In the genomic region with DNA sequence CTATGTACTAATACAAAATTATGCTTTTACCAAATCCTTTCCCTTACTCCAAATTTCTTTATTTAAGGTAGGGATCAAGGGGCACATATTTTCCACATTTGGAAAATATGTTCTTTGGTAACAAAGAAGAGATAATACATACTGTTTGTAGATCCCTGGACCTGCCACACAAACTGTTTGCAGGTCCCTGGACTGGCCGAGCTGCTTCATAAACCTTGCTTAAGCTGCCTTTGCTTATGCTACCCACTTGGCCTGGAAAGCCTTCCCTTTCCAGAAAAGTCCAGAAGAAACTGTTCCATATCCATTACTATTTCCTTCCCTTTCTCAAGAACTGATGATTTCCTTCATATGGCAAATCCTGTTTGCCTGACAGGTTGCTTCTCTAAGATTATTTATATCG, we compare ENCODE assay signal across 29 cellular contexts.
"Had no signal": no experiment of that assay in that cellular context is flagged by ENCODE, and none has a peak within 500 bp of the region (broad histone marks: within the 10 kb centered on the region; RNA-seq: fewer than 3 reads in every experiment).

No MANE protein-coding gene starts in this region.

- FAIRE-seq: keratinocyte, urothelium cell line had no signal

- H2AFZ ChIP-seq: neural progenitor cell, parathyroid adenoma had no signal

- H3K4me1 ChIP-seq: neural progenitor cell, parathyroid adenoma, right atrium auricular region, testis, tibial artery had no signal

- H3K27me3 ChIP-seq: heart left ventricle, neural progenitor cell, right atrium auricular region, testis, tibial artery, upper lobe of right lung had no signal

- H3K4me3 ChIP-seq: heart left ventricle, lower lobe of right lung, neural progenitor cell, right atrium auricular region, skin epidermis, testis, tibial artery, upper lobe of right lung had no signal

- H3K79me2 ChIP-seq: parathyroid adenoma had no signal

- H3K4me2 ChIP-seq: neural progenitor cell had no signal

- DNase-seq: glutamatergic neuron; heart left ventricle; kidney glomerular epithelial cell; left cardiac atrium; lower lobe of right lung; mammary epithelial cell; mesenchymal stem cell; naive B cell; natural killer cell; nephron progenitor cell; occipital lobe; stimulated activated CD4-positive, alpha-beta T cell treated with anti-CD3 and anti-CD28 coated beads, Interleukin-12 subunit alpha, Interleukin-12 subunit beta, amount 100 ng/mL, for 4 hours; stimulated activated CD4-positive, alpha-beta T cell treated with anti-CD3 and anti-CD28 coated beads, Interleukin-15, amount 100 ng/mL, for 24 hours; stimulated activated CD4-positive, alpha-beta T cell treated with anti-CD3 and anti-CD28 coated beads, Interleukin-4, amount 100 ng/mL, for 24 hours; stimulated activated naive CD4-positive, alpha-beta T cell treated with Interleukin-2 at 50 U/mL for 16 hours; stimulated activated naive CD8-positive, alpha-beta T cell treated with anti-CD3 and anti-CD28 coated beads, Interleukin-15, amount 100 ng/mL, for 72 hours; testis; tibial artery; upper lobe of right lung had no signal

- H3K9me3 ChIP-seq: heart left ventricle, lower lobe of right lung, neutrophil, right atrium auricular region, testis, tibial artery, upper lobe of right lung had no signal

- ATAC-seq: heart left ventricle; left cardiac atrium; left lobe of liver; natural killer cell; sciatic nerve; stimulated activated effector memory CD8-positive, alpha-beta T cell treated with anti-CD3 and anti-CD28 coated beads, Interleukin-12 subunit alpha, Interleukin-12 subunit beta, amount 100 ng/mL, for 72 hours; stimulated activated naive CD8-positive, alpha-beta T cell treated with anti-CD3 and anti-CD28 coated beads, Interleukin-15, amount 100 ng/mL, for 72 hours; upper lobe of right lung had no signal

- H3K27ac ChIP-seq: heart left ventricle, lower lobe of right lung, neural progenitor cell, neutrophil, parathyroid adenoma, right atrium auricular region, skin epidermis, testis, tibial artery, upper lobe of right lung had no signal

- H3K36me3 ChIP-seq: heart left ventricle, lower lobe of right lung, neural progenitor cell, neutrophil, right atrium auricular region, tibial artery, upper lobe of right lung had no signal

- H3K9ac ChIP-seq: neural progenitor cell, parathyroid adenoma had no signal
